In genomic region chr10:86102031-86102430, GRCh38 we compare ENCODE assay signal across 8 cellular contexts.
"Had no signal": no experiment of that assay in that cellular context is flagged by ENCODE, and none has a peak within 500 bp of the region (broad histone marks: within the 10 kb centered on the region; RNA-seq: fewer than 3 reads in every experiment).

No MANE protein-coding gene starts in this region.

- H3K9me3 ChIP-seq: HAP-1 had no signal

- ATAC-seq: HCT116, K562 had no signal

- H3K4me3 Mint-ChIP-seq: HFFc6 had no signal

- H3K36me3 ChIP-seq: HAP-1 had no signal

- H3K4me3 ChIP-seq: GM23248, HAP-1, K562 had no signal

- H3K27ac Mint-ChIP-seq: HFFc6 had no signal

- H3K4me1 ChIP-seq: HAP-1 had no signal

- DNase-seq: GM23248, GOT3, H7, HFFc6, IMR-90 had no signal

- H3K27ac ChIP-seq: GM23248 had no signal
